Comparison of ENCODE assay signal across 9 cellular contexts in the genomic region with DNA sequence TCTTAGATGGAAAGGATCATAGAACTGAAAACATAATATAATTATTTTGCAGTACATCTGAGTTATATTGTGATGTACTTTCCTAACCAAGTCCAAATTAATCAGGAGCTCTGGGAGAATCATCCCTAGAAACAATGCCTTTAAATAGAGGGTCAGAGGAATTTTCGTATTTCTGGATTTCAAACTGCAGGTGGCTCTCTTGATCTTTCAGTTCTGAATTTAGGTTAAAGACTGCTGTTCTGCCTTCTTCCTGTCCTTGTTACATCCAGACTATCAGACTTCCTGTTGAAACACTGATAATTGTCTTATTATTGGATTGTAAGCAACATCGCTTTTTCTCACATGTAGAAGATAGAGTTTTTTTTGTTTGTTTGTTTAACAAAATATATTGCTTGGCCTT.
A peak's percentile ranks its signal among the peaks of the same experiment; 100 is the strongest.
DNase-seq lines count a peak whose midpoint lies in the region; ATAC-seq and TF ChIP-seq lines count a peak whose summit lies in the region.
"Had no signal": no experiment of that assay in that cellular context is flagged by ENCODE, and none has a peak within 500 bp of the region (broad histone marks: within the 10 kb centered on the region; RNA-seq: fewer than 3 reads in every experiment).

No MANE protein-coding gene starts in this region.

- H3K9me3 Mint-ChIP-seq in type B pancreatic cell, result peaks cover 4% of the 10 kb centered on the region
- H3K9me3 Mint-ChIP-seq in activated CD8-positive, alpha-beta T cell treated with anti-CD3 and anti-CD28 coated beads for 36 hours, result no peaks in the 10 kb centered on the region

- intact Hi-C loops in activated CD8-positive, alpha-beta T cell treated with anti-CD3 and anti-CD28 coated beads for 36 hours (cut with micrococcal nuclease), result no loop called here

- H3K27ac ChIP-seq in cardiac muscle cell (no peak overlapping the region), right atrium auricular region (no peak overlapping the region), RWPE1 (no peak overlapping the region)

- CTCF ChIA-PET in RWPE1 (lab: Yijun Ruan, JAX), result no interaction called here
- CTCF ChIA-PET in activated CD8-positive, alpha-beta T cell treated with anti-CD3 and anti-CD28 coated beads for 36 hours (lab: Charles Lee), result interaction anchor here (0.8 kb wide), 1 partner anchor 659 kb away, joined by 4 read pairs; no protein-coding TSS in a partner anchor

- POLR2A ChIA-PET in RWPE1 (lab: Yijun Ruan, JAX; ENCODE audit: low non-redundant PET), result no interaction called here
- POLR2A ChIA-PET in activated CD8-positive, alpha-beta T cell treated with anti-CD3 and anti-CD28 coated beads for 36 hours (lab: Charles Lee), result no interaction called here

- H3K4me1 Mint-ChIP-seq in type B pancreatic cell (ENCODE audit: unreplicated experiment), result peaks cover 9% of the 10 kb centered on the region
- peaks cover 2% of the 10 kb centered on the region for H3K4me1 Mint-ChIP-seq in activated CD8-positive, alpha-beta T cell treated with anti-CD3 and anti-CD28 coated beads for 36 hours (ENCODE audit: low read depth)

- H3K4me3 ChIP-seq in cardiac muscle cell (no peak overlapping the region), right atrium auricular region (no peak overlapping the region), fibroblast of pulmonary artery (replicated peaks; ENCODE audit: low read depth, low read length) (no peak overlapping the region)

- H3K36me3 ChIP-seq in cardiac muscle cell, result no peaks in the 10 kb centered on the region
- H3K36me3 ChIP-seq in right atrium auricular region, result no peaks in the 10 kb centered on the region

- H3K27me3 ChIP-seq in cardiac muscle cell (no peaks in the 10 kb centered on the region), right atrium auricular region (no peaks in the 10 kb centered on the region)

- H3K27ac Mint-ChIP-seq in type B pancreatic cell, result no peak overlapping the region
- H3K27ac Mint-ChIP-seq in activated CD8-positive, alpha-beta T cell treated with anti-CD3 and anti-CD28 coated beads for 36 hours, result no peak overlapping the region

- H3K9me3 ChIP-seq in cardiac muscle cell (ENCODE audit: low read depth), result no peaks in the 10 kb centered on the region
- no peaks in the 10 kb centered on the region for H3K9me3 ChIP-seq in right atrium auricular region

- no peaks in the 10 kb centered on the region for H3K27me3 Mint-ChIP-seq in type B pancreatic cell
- no peaks in the 10 kb centered on the region for H3K27me3 Mint-ChIP-seq in activated CD8-positive, alpha-beta T cell treated with anti-CD3 and anti-CD28 coated beads for 36 hours

- ATAC-seq in activated CD8-positive, alpha-beta T cell treated with anti-CD3 and anti-CD28 coated beads for 36 hours, result no peak
- no peak for ATAC-seq in esophagus mucosa

- H3K36me3 Mint-ChIP-seq in type B pancreatic cell, result no peaks in the 10 kb centered on the region
- no peaks in the 10 kb centered on the region for H3K36me3 Mint-ChIP-seq in activated CD8-positive, alpha-beta T cell treated with anti-CD3 and anti-CD28 coated beads for 36 hours (ENCODE audit: low read depth)

- DNase-seq in cardiac muscle cell (ENCODE audit: low read depth in 1 of 2, low spot score in 1 of 2) (peak; percentile 40 to 51), right atrium auricular region (ENCODE audit: low spot score) (no peak), NCI-H748 (lab: John Stamatoyannopoulos, UW; ENCODE audit: unreplicated experiment) (peak; percentile 68), fibroblast of pulmonary artery (ENCODE audit: low read depth) (peak; percentile 44), type B pancreatic cell (ENCODE audit: extremely low spot score, unreplicated experiment) (no peak), RWPE1 (ENCODE audit: low spot score) (no peak)
- DNase-seq in activated CD8-positive, alpha-beta T cell treated with anti-CD3 and anti-CD28 coated beads for 36 hours, result no peak
- DNase-seq: hippocampal formation had no signal

- H3K4me3 Mint-ChIP-seq in type B pancreatic cell, result no peak overlapping the region
- H3K4me3 Mint-ChIP-seq in activated CD8-positive, alpha-beta T cell treated with anti-CD3 and anti-CD28 coated beads for 36 hours, result no peak overlapping the region

- TF ChIP-seq CTCF in cardiac muscle cell (IDR thresholded peaks at IDR 0.05; ENCODE audit: low read depth, low read length), result peak; percentile 13
- no peak for TF ChIP-seq CTCF in right atrium auricular region (IDR thresholded peaks at IDR 0.05)
- TF ChIP-seq CTCF in fibroblast of pulmonary artery (IDR thresholded peaks at IDR 0.05; ENCODE audit: low read length, missing control alignments), result peak; percentile 5
- peak; percentile 65 for TF ChIP-seq CTCF in type B pancreatic cell (conservative IDR thresholded peaks at IDR 0.05)
- no peak for TF ChIP-seq CTCF in RWPE1 (conservative IDR thresholded peaks at IDR 0.05; ENCODE audit: low read depth)
- TF ChIP-seq CTCF in activated CD8-positive, alpha-beta T cell treated with anti-CD3 and anti-CD28 coated beads for 36 hours (IDR thresholded peaks at IDR 0.05), result no peak

- H3K4me1 ChIP-seq in cardiac muscle cell (ENCODE audit: low read depth) (no peaks in the 10 kb centered on the region), right atrium auricular region (no peaks in the 10 kb centered on the region)

Comparison
In these comparisons a context has a peak if more than half of its experiments do, and no peak if none do; other contexts are left out.
1. DNase-seq: peak in cardiac muscle cell (2 of 2), NCI-H748 (single experiment) and fibroblast of pulmonary artery (single experiment); none in right atrium auricular region (single experiment), type B pancreatic cell (single experiment), RWPE1 (single experiment) and activated CD8-positive, alpha-beta T cell treated with anti-CD3 and anti-CD28 coated beads for 36 hours (single experiment).
2. CTCF ChIP-seq: peak in cardiac muscle cell (single experiment), fibroblast of pulmonary artery (single experiment) and type B pancreatic cell (single experiment); none in right atrium auricular region (0 of 2), RWPE1 (single experiment) and activated CD8-positive, alpha-beta T cell treated with anti-CD3 and anti-CD28 coated beads for 36 hours (single experiment).